8 cellular contexts compared by ENCODE assay signal in the genomic region with DNA sequence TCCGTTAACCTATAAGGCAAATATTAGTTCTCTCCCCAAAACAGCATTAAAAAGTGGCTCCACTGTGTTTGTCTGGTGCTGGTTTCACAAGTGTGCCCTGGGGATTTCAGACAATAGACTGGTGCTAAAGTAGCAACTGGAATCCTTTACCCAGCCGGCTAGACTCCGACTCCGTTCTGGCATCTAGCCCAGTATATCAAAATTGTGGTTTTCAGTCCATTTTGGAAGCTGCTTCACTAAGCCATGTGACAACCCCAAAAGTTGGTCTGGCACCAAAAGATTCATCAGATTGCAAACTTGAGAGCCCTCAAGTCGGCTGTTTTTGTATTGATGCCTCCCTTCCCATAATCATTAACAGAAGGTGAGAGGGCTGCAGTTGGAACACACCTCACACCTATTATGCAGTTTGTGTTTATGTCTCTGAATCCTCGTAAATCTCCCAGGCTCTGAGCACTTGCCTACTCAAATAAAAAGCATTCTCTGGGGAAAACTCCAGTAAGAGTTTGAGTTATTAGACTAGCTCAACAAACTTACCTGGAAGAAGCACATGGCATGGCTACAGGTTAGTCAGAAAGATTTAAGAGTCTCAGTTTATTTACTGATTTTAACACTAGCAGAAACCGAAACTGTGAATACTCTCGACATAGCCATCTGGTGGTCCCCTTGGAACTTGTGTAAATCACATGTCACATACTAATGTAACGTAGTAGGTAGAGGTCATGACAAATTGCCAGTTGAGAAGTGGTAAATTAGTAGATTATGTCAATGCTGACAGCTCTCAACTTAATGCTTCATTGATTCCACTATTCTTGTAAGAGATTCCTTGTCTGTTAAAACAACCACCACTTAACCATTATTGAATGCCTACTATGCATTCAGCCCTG. TPM values are rescaled to one million over a fixed set of nuclear protein-coding genes. Genes with fewer than 3 reads are reported as not detected.
DNase-seq lines count a peak whose midpoint lies in the region; ATAC-seq and TF ChIP-seq lines count a peak whose summit lies in the region.

No MANE protein-coding gene starts in this region.

- no peak overlapping the region for H3K4me3 Mint-ChIP-seq in activated T-helper 17 cell treated with anti-CD3 and anti-CD28 coated beads, Interleukin-2, amount 50 U/mL, for 72 hours

- H3K9me3 Mint-ChIP-seq in activated T-helper 17 cell treated with anti-CD3 and anti-CD28 coated beads, Interleukin-2, amount 50 U/mL, for 72 hours = no peaks in the 10 kb centered on the region

- no peak overlapping the region for H3K27ac Mint-ChIP-seq in activated T-helper 17 cell treated with anti-CD3 and anti-CD28 coated beads, Interleukin-2, amount 50 U/mL, for 72 hours

- H3K4me1 Mint-ChIP-seq in activated T-helper 17 cell treated with anti-CD3 and anti-CD28 coated beads, Interleukin-2, amount 50 U/mL, for 72 hours = no peaks in the 10 kb centered on the region

- ATAC-seq in GM18858 (IDR thresholded peaks at IDR 0.05; ENCODE audit: unreplicated experiment) (peak; percentile 94), HG02852 (IDR thresholded peaks at IDR 0.05; ENCODE audit: unreplicated experiment) (peak; percentile 92)
- ATAC-seq in activated T-helper 17 cell treated with anti-CD3 and anti-CD28 coated beads, Interleukin-2, amount 50 U/mL, for 72 hours (replicated peaks) = no peak

- peaks cover 19% of the 10 kb centered on the region for H3K27me3 Mint-ChIP-seq in activated T-helper 17 cell treated with anti-CD3 and anti-CD28 coated beads, Interleukin-2, amount 50 U/mL, for 72 hours

- no peaks in the 10 kb centered on the region for H3K36me3 Mint-ChIP-seq in activated T-helper 17 cell treated with anti-CD3 and anti-CD28 coated beads, Interleukin-2, amount 50 U/mL, for 72 hours (ENCODE audit: low read depth)

- TF ChIP-seq CTCF in epithelial cell of proximal tubule (conservative IDR thresholded peaks at IDR 0.05; ENCODE audit: low read depth, low read length) = no peak

- peak overlapping the region; percentile 14 for H3K4me3 ChIP-seq in epithelial cell of proximal tubule (ENCODE audit: low read depth, low read length)

- DNase-seq in NCI-H2029 treated with DMSO at 0.1 percent for 48 hours (lab: John Stamatoyannopoulos, UW) (peak; percentile 84), epithelial cell of proximal tubule (ENCODE audit: low read depth) (peak; percentile 48), NOMO-1 treated with DMSO at 0.1 percent for 48 hours (lab: John Stamatoyannopoulos, UW; ENCODE audit: unreplicated experiment) (no peak)
- DNase-seq in stimulated activated CD4-positive, alpha-beta T cell treated with anti-CD3 and anti-CD28 coated beads, Interleukin-4, amount 100 ng/mL, for 24 hours = no peak
- no peak for DNase-seq in stimulated activated CD4-positive, alpha-beta T cell treated with anti-CD3 and anti-CD28 coated beads, Interleukin-2, amount 100 ng/mL, for 48 hours

RNA-seq across cellular contexts. Expression of a gene that starts 14.8 kb away (rescaled TPM):
- 0.22 TPM in 1 of 2 replicates, not detected in the other for total RNA-seq in epithelial cell of proximal tubule
- not detected for total RNA-seq in activated T-helper 17 cell treated with anti-CD3 and anti-CD28 coated beads, Interleukin-2, amount 50 U/mL, for 72 hours

Comparison
In these comparisons a context has a peak if more than half of its experiments do, and no peak if none do; other contexts are left out.
1. DNase-seq: peak in NCI-H2029 treated with DMSO at 0.1 percent for 48 hours (single experiment) and epithelial cell of proximal tubule (single experiment); none in NOMO-1 treated with DMSO at 0.1 percent for 48 hours (single experiment), stimulated activated CD4-positive, alpha-beta T cell treated with anti-CD3 and anti-CD28 coated beads, Interleukin-4, amount 100 ng/mL, for 24 hours (single experiment) and stimulated activated CD4-positive, alpha-beta T cell treated with anti-CD3 and anti-CD28 coated beads, Interleukin-2, amount 100 ng/mL, for 48 hours (0 of 2).